Comparison of ENCODE assay signal across 22 cellular contexts in genomic region chr17:81189016-81189415, GRCh38. TPM values are rescaled to one million over a fixed set of nuclear protein-coding genes. Genes with fewer than 3 reads are reported as not detected.
"Had no signal": no experiment of that assay in that cellular context is flagged by ENCODE, and none has a peak within 500 bp of the region (broad histone marks: within the 10 kb centered on the region; RNA-seq: fewer than 3 reads in every experiment).

No MANE protein-coding gene starts in this region.

- H3K27ac Mint-ChIP-seq: IgD-negative memory B cell had no signal

- H3K9me3 Mint-ChIP-seq: IgD-negative memory B cell had no signal

- H3K4me1 Mint-ChIP-seq: IgD-negative memory B cell had no signal

- H3K27me3 ChIP-seq: SJCRH30 had no signal

- H3K4me3 ChIP-seq: K562, SJCRH30 had no signal

- DNase-seq: Kasumi-1, MV-4-11, NCI-H1048, NCI-H1105, NCI-H1417, NCI-H1436 treated with DMSO at 0.1 percent for 48 hours, NCI-H1694, NCI-H187 treated with DMSO at 0.1 percent for 48 hours, NCI-H2029 treated with DMSO at 0.1 percent for 48 hours, NCI-H2171 treated with DMSO at 0.1 percent for 48 hours, NCI-H526 treated with DMSO at 0.1 percent for 48 hours, NCI-H748 treated with DMSO at 0.1 percent for 48 hours, PC-3, SHP77 treated with DMSO at 0.1 percent for 48 hours had no signal

- H3K4me2 ChIP-seq: KMS-11 had no signal

- H3K36me3 Mint-ChIP-seq: IgD-negative memory B cell had no signal

- H3K9ac ChIP-seq: KMS-11 had no signal

- H3K27me3 Mint-ChIP-seq: IgD-negative memory B cell had no signal

- FAIRE-seq: K562 had no signal

- H3K9me3 ChIP-seq: SJCRH30 had no signal

- H3K27ac ChIP-seq: KMS-11, SJCRH30 had no signal

RNA-seq across cellular contexts. Expression of gene AATK, which starts 23.0 kb away (rescaled TPM):
- total RNA-seq: M059J had no signal

RNA-seq across cellular contexts. Expression of gene PVALEF, which starts 23.7 kb away (rescaled TPM):
- total RNA-seq: HT1080, K562, M059J, NCI-H460, OCI-LY7, PC-3 had no signal
- polyA plus RNA-seq: IgD-negative memory B cell, K562 had no signal
